ENCODE assay signal across 8 cellular contexts in the genomic region with DNA sequence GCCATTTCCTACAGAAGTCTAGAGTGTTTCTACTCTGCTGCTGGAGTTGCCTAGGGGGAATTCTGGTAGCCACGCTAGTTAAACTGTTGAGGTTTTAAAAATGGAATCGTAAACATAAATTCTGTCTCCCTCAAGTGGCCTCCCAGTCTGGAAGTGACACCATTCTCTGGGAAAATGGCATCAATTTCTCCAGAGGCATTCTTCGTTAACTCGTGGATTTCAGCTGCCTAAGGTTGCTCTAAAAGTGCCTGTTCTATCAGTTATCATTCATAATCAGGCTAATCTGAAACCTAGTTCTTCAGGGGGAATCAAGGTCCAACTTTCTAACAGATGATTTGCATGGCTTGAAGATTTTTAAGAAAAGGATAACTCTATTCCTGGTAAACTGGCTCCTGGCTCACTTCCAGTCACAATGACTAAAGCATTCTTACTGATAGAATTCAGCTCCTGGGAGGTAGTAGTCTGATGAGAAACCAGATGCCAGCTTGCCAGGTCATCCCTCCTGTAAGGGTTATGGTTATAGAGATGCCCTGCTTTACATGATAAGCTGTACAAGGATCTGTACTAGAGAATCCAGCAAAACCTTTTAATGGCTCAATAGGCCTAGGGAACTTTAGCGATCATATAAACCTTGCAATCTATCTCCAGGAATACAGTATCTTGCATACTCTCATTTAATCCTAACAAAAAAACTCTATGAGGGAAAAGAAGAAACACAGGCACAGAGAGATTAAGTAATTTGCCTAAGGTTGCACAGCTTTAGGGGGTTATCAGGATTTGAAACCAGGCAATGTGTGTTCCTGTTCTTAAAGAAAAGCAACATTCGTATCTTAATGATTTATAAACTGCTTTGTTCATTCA. TPM values are rescaled to one million over a fixed set of nuclear protein-coding genes. Genes with fewer than 3 reads are reported as not detected.
DNase-seq lines count a peak whose midpoint lies in the region; ATAC-seq and TF ChIP-seq lines count a peak whose summit lies in the region.

No MANE protein-coding gene starts in this region.

- H3K4me3 ChIP-seq in breast epithelium (peak overlapping the region; percentile 70 to 95 (median 89)), liver (ENCODE audit: low read depth in 1 of 3, low read length in 3 of 3) (peak overlapping the region; percentile 61 to 74 (median 69)), thymus (ENCODE audit: low read length) (peak overlapping the region; percentile 76)

- DNase-seq in NCI-H1105 treated with DMSO at 0.1 percent for 48 hours (lab: John Stamatoyannopoulos, UW) (peak; percentile 44), NCI-H1105 (lab: John Stamatoyannopoulos, UW) (no peak), NCI-H2107 (lab: John Stamatoyannopoulos, UW) (peak; percentile 51), breast epithelium (ENCODE audit: low spot score in 2 of 2) (peak in 1 of 2 donors; percentile 18), NCI-H774 (lab: John Stamatoyannopoulos, UW) (no peak)

- H3K4me1 ChIP-seq in breast epithelium = peaks cover 4% of the 10 kb centered on the region in 2 donors
- peaks cover 5 to 34% (median 26%) of the 10 kb centered on the region in 4 donors for H3K4me1 ChIP-seq in liver (ENCODE audit: control insufficient read depth in 4 of 4, insufficient read depth in 4 of 4, low read length in 3 of 4)
- peaks cover 11% of the 10 kb centered on the region for H3K4me1 ChIP-seq in thymus (ENCODE audit: control insufficient read depth, insufficient read depth, low read length)

- TF ChIP-seq RAD21 in liver (IDR thresholded peaks at IDR 0.05) = no peak

- no peak for ATAC-seq in HG02588 (IDR thresholded peaks at IDR 0.05; ENCODE audit: unreplicated experiment)

- TF ChIP-seq CTCF in breast epithelium (IDR thresholded peaks at IDR 0.05) (no peak), liver (IDR thresholded peaks at IDR 0.05; ENCODE audit: low read depth, low read length, missing input control) (no peak)

- H3K27ac ChIP-seq in breast epithelium (peak overlapping the region; percentile 90 to 96), liver (ENCODE audit: low read depth in 1 of 2, low read length in 2 of 2) (peak overlapping the region; percentile 49 to 93), thymus (ENCODE audit: low read depth) (no peak overlapping the region)

- H3K9ac ChIP-seq in liver (ENCODE audit: low read depth in 1 of 2, low read length in 2 of 2) = peak overlapping the region; percentile 66 to 90

- H3K27me3 ChIP-seq in breast epithelium (no peaks in the 10 kb centered on the region), liver (ENCODE audit: control insufficient read depth in 4 of 4, insufficient read depth in 4 of 4, low read length in 3 of 4) (no peaks in the 10 kb centered on the region), thymus (ENCODE audit: control insufficient read depth, insufficient read depth) (no peaks in the 10 kb centered on the region)

- TF ChIP-seq POLR2A in breast epithelium (IDR thresholded peaks at IDR 0.05) = no peak

- 56% methylated on average over 6 of the region's 6 CpGs for WGBS in liver
- WGBS in thymus = 84% methylated on average over 6 of the region's 6 CpGs

- intact Hi-C loops in breast epithelium (cut with DNase I; ENCODE audit: low total_unique reads) = no loop called here

- H3K36me3 ChIP-seq in breast epithelium = no peaks in the 10 kb centered on the region
- peaks cover 0 to 2% (median under 1%) of the 10 kb centered on the region in 4 donors for H3K36me3 ChIP-seq in liver (ENCODE audit: control insufficient read depth in 4 of 4, insufficient read depth in 3 of 4, low read depth in 1 of 4, low read length in 3 of 4)
- H3K36me3 ChIP-seq in thymus (ENCODE audit: control insufficient read depth, insufficient read depth) = no peaks in the 10 kb centered on the region

- H3K9me3 ChIP-seq in breast epithelium (no peaks in the 10 kb centered on the region), liver (ENCODE audit: control insufficient read depth in 4 of 4, low read length in 3 of 4) (no peaks in the 10 kb centered on the region), thymus (ENCODE audit: control insufficient read depth) (no peaks in the 10 kb centered on the region)

TF ChIP-seq in liver, 16 proteins besides CTCF, POLR2A, EP300 and RAD21:
- TF ChIP-seq YY1 (IDR thresholded peaks at IDR 0.05) = peak; percentile 58
- TF ChIP-seq, protein P1, sequence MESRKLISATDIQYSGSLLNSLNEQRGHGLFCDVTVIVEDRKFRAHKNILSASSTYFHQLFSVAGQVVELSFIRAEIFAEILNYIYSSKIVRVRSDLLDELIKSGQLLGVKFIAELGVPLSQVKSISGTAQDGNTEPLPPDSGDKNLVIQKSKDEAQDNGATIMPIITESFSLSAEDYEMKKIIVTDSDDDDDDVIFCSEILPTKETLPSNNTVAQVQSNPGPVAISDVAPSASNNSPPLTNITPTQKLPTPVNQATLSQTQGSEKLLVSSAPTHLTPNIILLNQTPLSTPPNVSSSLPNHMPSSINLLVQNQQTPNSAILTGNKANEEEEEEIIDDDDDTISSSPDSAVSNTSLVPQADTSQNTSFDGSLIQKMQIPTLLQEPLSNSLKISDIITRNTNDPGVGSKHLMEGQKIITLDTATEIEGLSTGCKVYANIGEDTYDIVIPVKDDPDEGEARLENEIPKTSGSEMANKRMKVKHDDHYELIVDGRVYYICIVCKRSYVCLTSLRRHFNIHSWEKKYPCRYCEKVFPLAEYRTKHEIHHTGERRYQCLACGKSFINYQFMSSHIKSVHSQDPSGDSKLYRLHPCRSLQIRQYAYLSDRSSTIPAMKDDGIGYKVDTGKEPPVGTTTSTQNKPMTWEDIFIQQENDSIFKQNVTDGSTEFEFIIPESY (IDR thresholded peaks at IDR 0.05) = no peak
- no peak for TF ChIP-seq TAF1 (conservative IDR thresholded peaks at IDR 0.05)
- peak; percentile 6 for TF ChIP-seq NR2F2 (IDR thresholded peaks at IDR 0.05)

RNA-seq across cellular contexts. Expression of a gene that starts 1.5 kb away (rescaled TPM):
- total RNA-seq in breast epithelium (10 to 100 TPM; 56.5 to 74.4 (median 70.9) TPM), liver (10 to 100 TPM in 1 of 2 donors, 1 to 10 TPM in 1; 9.3 to 35.1 TPM)
- polyA plus RNA-seq in liver (10 to 100 TPM; 21.4 to 36.3 TPM), thymus (25.1 TPM)

RNA-seq across cellular contexts. Expression of a gene that starts 1.6 kb away (rescaled TPM):
- total RNA-seq in breast epithelium (10 to 100 TPM; 53.4 to 74.8 (median 64.8) TPM), liver (10 to 100 TPM; 41.2 to 65.1 TPM)
- polyA plus RNA-seq in liver (10 to 100 TPM; 19.7 to 23.9 TPM), thymus (51.3 TPM)

RNA-seq across cellular contexts. Expression of a gene that starts 17.5 kb away (rescaled TPM):
- 1 to 10 TPM; 4.4 to 5.9 (median 5.1) TPM for total RNA-seq in breast epithelium
- 1 to 10 TPM in 1 of 2 donors, under 1 TPM in 1; 0.56 to 2.9 TPM for total RNA-seq in liver
- polyA plus RNA-seq in liver = under 1 TPM; 0.22 to 0.31 TPM
- polyA plus RNA-seq in thymus = 0.52 TPM

Comparison
In these comparisons a context has a peak if more than half of its experiments do, and no peak if none do; other contexts are left out.
1. DNase-seq: peak in NCI-H1105 treated with DMSO at 0.1 percent for 48 hours (single experiment) and NCI-H2107 (single experiment); none in NCI-H1105 (single experiment) and NCI-H774 (single experiment).
2. Peak in every context shown above with its lines, with median percentiles within 50 percentile points of each other: H3K4me3 ChIP-seq.